In genomic region chr11:35523861-35524260, GRCh38 we compare ENCODE assay signal across 19 cellular contexts. TPM values are rescaled to one million over a fixed set of nuclear protein-coding genes. Genes with fewer than 3 reads are reported as not detected.
DNase-seq lines count a peak whose midpoint lies in the region; ATAC-seq and TF ChIP-seq lines count a peak whose summit lies in the region.
"Had no signal": no experiment of that assay in that cellular context is flagged by ENCODE, and none has a peak within 500 bp of the region (broad histone marks: within the 10 kb centered on the region; RNA-seq: fewer than 3 reads in every experiment).

No MANE protein-coding gene starts in this region.

- TF ChIP-seq POLR2A in heart left ventricle (IDR thresholded peaks at IDR 0.05) (no peak), esophagus muscularis mucosa (IDR thresholded peaks at IDR 0.05; ENCODE audit: low read depth) (no peak), uterus (IDR thresholded peaks at IDR 0.05) (no peak)

- H3K27me3 ChIP-seq in heart left ventricle: peaks cover 4 to 64% (median 17%) of the 10 kb centered on the region in 9 donors
- H3K27me3 ChIP-seq in right atrium auricular region: no peaks in the 10 kb centered on the region
- peaks cover 0 to 29% (median 3%) of the 10 kb centered on the region in 4 donors for H3K27me3 ChIP-seq in esophagus muscularis mucosa
- H3K27me3 ChIP-seq in neuronal stem cell (ENCODE audit: control insufficient read depth in 3 of 3, insufficient read depth in 3 of 3, low read depth in 1 of 3, low read length in 3 of 3): peaks cover 0 to 67% (median 0%) of the 10 kb centered on the region in 3 experiments
- H3K27me3 ChIP-seq in uterus: no peaks in the 10 kb centered on the region
- H3K27me3 ChIP-seq: SJCRH30 had no signal

- peak overlapping the region in 9 of 12 donors; percentile 4 to 61 (median 52) for H3K4me3 ChIP-seq in heart left ventricle
- H3K4me3 ChIP-seq in right atrium auricular region: peak overlapping the region in 1 of 2 donors; percentile 47
- peak overlapping the region in 1 of 4 donors; percentile 57 for H3K4me3 ChIP-seq in esophagus muscularis mucosa
- H3K4me3 ChIP-seq in neuronal stem cell (ENCODE audit: low read length in 2 of 2): no peak overlapping the region
- H3K4me3 ChIP-seq in uterus: peak overlapping the region; percentile 9 to 45
- H3K4me3 ChIP-seq: SJCRH30 had no signal

- intact Hi-C loops in heart left ventricle (cut with DNase I): no loop called here
- intact Hi-C loops in esophagus muscularis mucosa (cut with DNase I): no loop called here
- intact Hi-C loops in uterus (cut with DNase I; ENCODE audit: low total_unique reads): no loop called here

- H4K8ac ChIP-seq in neuronal stem cell (ENCODE audit: low read depth, low read length): no peak overlapping the region

- H3K9me3 ChIP-seq in heart left ventricle (no peaks in the 10 kb centered on the region), right atrium auricular region (no peaks in the 10 kb centered on the region), esophagus muscularis mucosa (no peaks in the 10 kb centered on the region), neuronal stem cell (replicated peaks in 1 of 2; ENCODE audit: control insufficient read depth in 2 of 2, insufficient read depth in 1 of 2, low read depth in 1 of 2, low read length in 2 of 2) (no peaks in the 10 kb centered on the region), uterus (no peaks in the 10 kb centered on the region)
- H3K9me3 ChIP-seq: SJCRH30 had no signal

- H3K14ac ChIP-seq in neuronal stem cell (ENCODE audit: low read length): no peak overlapping the region

- H3K9ac ChIP-seq in neuronal stem cell (ENCODE audit: low read depth, low read length, poor library complexity): no peak overlapping the region

- H3K4ac ChIP-seq in neuronal stem cell (ENCODE audit: low read length): no peak overlapping the region

- no peak overlapping the region for H2BK15ac ChIP-seq in neuronal stem cell (ENCODE audit: low read length)

- DNase-seq in heart left ventricle (no peak), right atrium auricular region (ENCODE audit: low spot score) (no peak), esophagus muscularis mucosa (ENCODE audit: extremely low spot score) (no peak), neuronal stem cell (ENCODE audit: low spot score) (no peak), uterus (peak in 1 of 2 donors; percentile 51), epidermal melanocyte (ENCODE audit: insufficient read length, low spot score) (no peak)
- DNase-seq in activated CD4-positive, alpha-beta T cell treated with anti-CD3 and anti-CD28 coated beads for 1 hour: no peak
- DNase-seq: 8988T; activated CD4-positive, CD25-positive, alpha-beta regulatory T cell; GDM1; HCEC 1CT; Kasumi-1; NCI-H1105 treated with DMSO at 0.1 percent for 48 hours; retina; stimulated activated naive CD4-positive, alpha-beta T cell treated with Interleukin-2 at 50 U/mL for 16 hours had no signal

- ATAC-seq in heart left ventricle: no peak
- ATAC-seq in HG03196 (IDR thresholded peaks at IDR 0.05; ENCODE audit: unreplicated experiment): no peak
- ATAC-seq: esophagus mucosa had no signal

- TF ChIP-seq CTCF in heart left ventricle (IDR thresholded peaks at IDR 0.05) (no peak), right atrium auricular region (IDR thresholded peaks at IDR 0.05) (no peak), esophagus muscularis mucosa (IDR thresholded peaks at IDR 0.05) (no peak), uterus (IDR thresholded peaks at IDR 0.05) (no peak)

- H2BK120ac ChIP-seq in neuronal stem cell (ENCODE audit: low read depth, low read length): no peak overlapping the region

- no peak overlapping the region for H4K91ac ChIP-seq in neuronal stem cell (ENCODE audit: low read depth, low read length, poor library complexity)

- no peak overlapping the region for H3K23ac ChIP-seq in neuronal stem cell (ENCODE audit: low read depth, low read length, poor library complexity)

- no peak for TF ChIP-seq EP300 in esophagus muscularis mucosa (IDR thresholded peaks at IDR 0.05)

- 58 to 67% (median 61%) methylated on average over 5 of the region's 5 CpGs for WGBS in heart left ventricle, 4 donors
- WGBS in esophagus muscularis mucosa: 76% methylated on average over 5 of the region's 5 CpGs
- no CpG with 5 or more reads among the region's 5 CpGs for whole genome bisulfite sequencing in neuronal stem cell (ENCODE audit: extremely low coverage in 2 of 2, insufficient read length in 2 of 2, insufficient replicate concordance in 1 of 2), 2 donors

- H2BK12ac ChIP-seq in neuronal stem cell (ENCODE audit: low read length): no peak overlapping the region

- H2AK5ac ChIP-seq in neuronal stem cell (ENCODE audit: low read depth, low read length): no peak overlapping the region

- peak overlapping the region; percentile 69 for H3K4me2 ChIP-seq in neuronal stem cell (ENCODE audit: insufficient read depth, low read length, poor library complexity, severe bottlenecking)

- H3K79me1 ChIP-seq in neuronal stem cell (ENCODE audit: low read depth, low read length): no peaks in the 10 kb centered on the region

- no peaks in the 10 kb centered on the region for H3K36me3 ChIP-seq in heart left ventricle
- H3K36me3 ChIP-seq in right atrium auricular region: no peaks in the 10 kb centered on the region
- H3K36me3 ChIP-seq in esophagus muscularis mucosa: no peaks in the 10 kb centered on the region
- H3K36me3 ChIP-seq in neuronal stem cell (replicated peaks in 1 of 2; ENCODE audit: control insufficient read depth in 2 of 2, insufficient read depth in 2 of 2, low read length in 2 of 2): no peaks in the 10 kb centered on the region
- H3K36me3 ChIP-seq in uterus: no peaks in the 10 kb centered on the region
- H3K36me3 ChIP-seq: SJCRH30 had no signal

- no peak overlapping the region for H2BK5ac ChIP-seq in neuronal stem cell (ENCODE audit: low read length)

- H3K18ac ChIP-seq in neuronal stem cell (ENCODE audit: low read length): no peak overlapping the region

- H3K27ac ChIP-seq in heart left ventricle: peak overlapping the region in 6 of 12 donors; percentile 25 to 73 (median 54)
- peak overlapping the region in 1 of 2 donors; percentile 44 for H3K27ac ChIP-seq in right atrium auricular region
- H3K27ac ChIP-seq in esophagus muscularis mucosa (replicated peaks in 1 of 4): peak overlapping the region in 3 of 4 donors; percentile 10 to 26 (median 18)
- no peak overlapping the region for H3K27ac ChIP-seq in neuronal stem cell (replicated peaks; ENCODE audit: low read length)
- peak overlapping the region; percentile 79 to 86 for H3K27ac ChIP-seq in uterus
- H3K27ac ChIP-seq: SJCRH30 had no signal

- H3K4me1 ChIP-seq in heart left ventricle: peaks cover 0 to 16% (median 0%) of the 10 kb centered on the region in 12 donors
- H3K4me1 ChIP-seq in right atrium auricular region: peaks cover 0 to 11% of the 10 kb centered on the region in 2 donors
- peaks cover 5 to 13% (median 12%) of the 10 kb centered on the region in 4 donors for H3K4me1 ChIP-seq in esophagus muscularis mucosa
- peaks cover 0 to 11% of the 10 kb centered on the region in 2 donors for H3K4me1 ChIP-seq in neuronal stem cell (ENCODE audit: control insufficient read depth in 2 of 2, insufficient read depth in 1 of 2, low read depth in 1 of 2, low read length in 2 of 2)
- no peaks in the 10 kb centered on the region for H3K4me1 ChIP-seq in uterus

- H2AFZ ChIP-seq in neuronal stem cell (ENCODE audit: low read length): no peak overlapping the region

RNA-seq across cellular contexts. Expression of gene PAMR1, which starts 1.6 kb away (rescaled TPM):
- 10 to 100 TPM in 2 of 9 donors, 1 to 10 TPM in 7; 4.1 to 18.3 (median 7.2) TPM for total RNA-seq in heart left ventricle
- 1 to 10 TPM; 3.5 to 4.3 TPM for polyA plus RNA-seq in heart left ventricle
- 10 to 100 TPM in 1 of 2 donors, 1 to 10 TPM in 1; 8.6 to 15.3 TPM for total RNA-seq in right atrium auricular region
- 10 to 100 TPM in 1 of 4 donors, 1 to 10 TPM in 3; 4.0 to 14.5 (median 7.4) TPM for total RNA-seq in esophagus muscularis mucosa
- polyA plus RNA-seq in neuronal stem cell (2013, experiment 1 of 2): 51.9 TPM
- 50.1 TPM for polyA plus RNA-seq in neuronal stem cell (2013, experiment 2 of 2)
- total RNA-seq in uterus: 100 to 1,000 TPM in 1 of 4 donors, 10 to 100 TPM in 3; 26.8 to 172 (median 53.6) TPM
- total RNA-seq: activated CD8-positive, alpha-beta memory T cell treated with anti-CD3 and anti-CD28 coated beads for 36 hours had no signal

Comparison
In these comparisons a context has a peak if more than half of its experiments do, and no peak if none do; other contexts are left out.
1. H3K4me3 ChIP-seq: peak in heart left ventricle (9 of 12) and uterus (2 of 2); none in neuronal stem cell (0 of 2).